24 cellular contexts compared by ENCODE assay signal in genomic region chr13:22939157-22939556, GRCh38.
DNase-seq lines count a peak whose midpoint lies in the region; ATAC-seq, FAIRE-seq and TF ChIP-seq lines count a peak whose summit lies in the region.
"Had no signal": no experiment of that assay in that cellular context is flagged by ENCODE, and none has a peak within 500 bp of the region (broad histone marks: within the 10 kb centered on the region; RNA-seq: fewer than 3 reads in every experiment).

No MANE protein-coding gene starts in this region.

- no peaks in the 10 kb centered on the region for H3K36me3 ChIP-seq in HepG2 (replicated peaks in 1 of 2; ENCODE audit: control insufficient read depth in 1 of 2, insufficient read depth in 2 of 2, low read length in 2 of 2)
- H3K36me3 ChIP-seq in right lobe of liver, result no peaks in the 10 kb centered on the region
- H3K36me3 ChIP-seq in kidney (ENCODE audit: control insufficient read depth in 1 of 2, insufficient read depth in 2 of 2, low read length in 2 of 2), result no peaks in the 10 kb centered on the region
- H3K36me3 ChIP-seq: BLaER1 treated with 17β-estradiol and CSF1 and Interleukin-3, amounts not matched to agents 10 nM and 100 nM had no signal

- FAIRE-seq in HepG2 (lab: Jason Lieb, UNC) (no peak), kidney (lab: Jason Lieb, UNC) (no peak)
- FAIRE-seq: A549, D721Med, GM12878, GM12892, GM18507 had no signal

- H3K27me3 ChIP-seq in HepG2 (ENCODE audit: control insufficient read depth in 1 of 2, insufficient read depth in 2 of 2, low read length in 2 of 2) (peaks cover 0 to 3% of the 10 kb centered on the region in 2 experiments; a peak in 2 of 5 replicates), right lobe of liver (no peaks in the 10 kb centered on the region)
- H3K27me3 ChIP-seq: BLaER1 treated with 17β-estradiol and CSF1 and Interleukin-3, amounts not matched to agents 10 nM and 100 nM had no signal

- intact Hi-C loops in HepG2 (cut with micrococcal nuclease; ENCODE audit: unreplicated experiment) (loop anchor here (10.0 kb wide), 1 partner anchor 1416 kb away; no protein-coding TSS in a partner anchor), right lobe of liver (cut with DNase I) (no loop called here), kidney (cut with DNase I) (no loop called here)

- no peaks in the 10 kb centered on the region for H3K9me3 ChIP-seq in HepG2 (ENCODE audit: low read length)
- H3K9me3 ChIP-seq in right lobe of liver, result no peaks in the 10 kb centered on the region
- H3K9me3 ChIP-seq in kidney (ENCODE audit: control insufficient read depth in 1 of 2, low read length in 2 of 2), result no peaks in the 10 kb centered on the region
- H3K9me3 ChIP-seq: A549 had no signal

- CTCF ChIA-PET in HepG2 (lab: Yijun Ruan, JAX; ENCODE audit: low intra/inter-chr PET ratio, low total read pairs), result no interaction called here

- no peak overlapping the region for H3K4me2 ChIP-seq in HepG2 (ENCODE audit: low read depth, low read length)
- H3K4me2 ChIP-seq: A549; BLaER1 treated with 17β-estradiol and CSF1 and Interleukin-3, amounts not matched to agents 10 nM and 100 nM had no signal

- H3K79me2 ChIP-seq in HepG2 (ENCODE audit: insufficient read depth, low read length), result no peaks in the 10 kb centered on the region

- ATAC-seq in HepG2 (no peak), right lobe of liver (no peak)
- ATAC-seq: A549; CD8-positive, alpha-beta T cell; GM12878 had no signal

- H3K27ac ChIP-seq in HepG2 (ENCODE audit: extremely low read length, insufficient read depth, low read length), result no peak overlapping the region
- no peak overlapping the region for H3K27ac ChIP-seq in right lobe of liver
- H3K27ac ChIP-seq in kidney (ENCODE audit: low read depth in 2 of 2, low read length in 2 of 2), result no peak overlapping the region
- H3K27ac ChIP-seq: 22Rv1; A549; BLaER1 treated with 17β-estradiol and CSF1 and Interleukin-3, amounts not matched to agents 10 nM and 100 nM; C4-2B had no signal

- TF ChIP-seq POLR2A in HepG2 (IDR thresholded peaks at IDR 0.05; ENCODE audit: insufficient read depth in 1 of 2, low read depth in 2 of 2, low read length in 2 of 2), result no peak
- TF ChIP-seq POLR2A in right lobe of liver (IDR thresholded peaks at IDR 0.05), result no peak

- no CpG with 5 or more reads among the region's 3 CpGs for WGBS in HepG2 (ENCODE audit: low lambda C conversion rate)
- WGBS in right lobe of liver (ENCODE audit: insufficient coverage, low coverage, low lambda C conversion rate, missing lambda C conversion rate), result no CpG with 5 or more reads among the region's 3 CpGs

- in situ Hi-C loops in HepG2 (cut with HindIII; ENCODE audit: extremely low pct_ligation_motif_present, low pct_unique_long_range_greater_than_20kb), result loop anchor here (10.0 kb wide), 1 partner anchor 1416 kb away; no protein-coding TSS in a partner anchor

- POLR2A ChIA-PET in HepG2 (lab: Yijun Ruan, JAX), result no interaction called here

- no peak for TF ChIP-seq RAD21 in HepG2 (CRISPR knock-in tag; IDR thresholded peaks at IDR 0.05)

- H2AFZ ChIP-seq in HepG2 (ENCODE audit: low read length), result no peak overlapping the region

- H3K9ac ChIP-seq in HepG2 (ENCODE audit: insufficient read depth, low read depth, low read length) (no peak overlapping the region), kidney (ENCODE audit: low read length in 2 of 2) (no peak overlapping the region)
- H3K9ac ChIP-seq: BLaER1 treated with 17β-estradiol and CSF1 and Interleukin-3, amounts not matched to agents 10 nM and 100 nM had no signal

- H3K4me1 ChIP-seq in HepG2 (ENCODE audit: insufficient read depth, low read length), result no peaks in the 10 kb centered on the region
- H3K4me1 ChIP-seq in right lobe of liver, result no peaks in the 10 kb centered on the region
- no peaks in the 10 kb centered on the region for H3K4me1 ChIP-seq in kidney (ENCODE audit: control insufficient read depth in 1 of 2, insufficient read depth in 1 of 2, low read depth in 1 of 2, low read length in 2 of 2)
- H3K4me1 ChIP-seq: A549; BLaER1 treated with 17β-estradiol and CSF1 and Interleukin-3, amounts not matched to agents 10 nM and 100 nM; Caco-2 had no signal

- no TSS peak for BruUV-seq in HepG2 (replicated peaks; lab: Mats Ljungman, UMichigan)

- TF ChIP-seq CTCF in HepG2 (CRISPR knock-in tag; IDR thresholded peaks at IDR 0.05) (no peak), right lobe of liver (IDR thresholded peaks at IDR 0.05) (no peak), kidney (IDR thresholded peaks at IDR 0.05; ENCODE audit: borderline replicate concordance, extremely low read depth, insufficient read depth) (no peak)

- DNase-seq in HepG2 (ENCODE audit: low spot score), result no peak
- DNase-seq in right lobe of liver, result no peak
- DNase-seq in kidney, result peak; percentile 56
- no peak for DNase-seq in NCI-H2196 treated with DMSO at 0.1 percent for 48 hours (lab: John Stamatoyannopoulos, UW; ENCODE audit: unreplicated experiment)
- no peak for DNase-seq in DMS 273 treated with DMSO at 0.1 percent for 48 hours (lab: John Stamatoyannopoulos, UW)
- DNase-seq: AML-193; Caco-2; Calu3; CD4-positive, alpha-beta T cell; CD8-positive, alpha-beta T cell; DMS153; DMS53; DMS79; DND-41; EL; GDM1 had no signal

- TF ChIP-seq EP300 in HepG2 (IDR thresholded peaks at IDR 0.05; ENCODE audit: low read depth in 2 of 2, low read length in 2 of 2) (no peak), HepG2 (CRISPR knock-in tag; IDR thresholded peaks at IDR 0.05; ENCODE audit: borderline replicate concordance) (no peak)

- H4K20me1 ChIP-seq in HepG2 (ENCODE audit: insufficient read depth, low read length), result no peaks in the 10 kb centered on the region
- H4K20me1 ChIP-seq: BLaER1 treated with 17β-estradiol and CSF1 and Interleukin-3, amounts not matched to agents 10 nM and 100 nM had no signal

- H3K4me3 ChIP-seq in HepG2 (replicated peaks in 1 of 3; ENCODE audit: insufficient read depth in 1 of 3, low read depth in 2 of 3, low read length in 3 of 3) (no peak overlapping the region), right lobe of liver (no peak overlapping the region), kidney (ENCODE audit: low read length in 2 of 2) (no peak overlapping the region)
- H3K4me3 ChIP-seq: A549; BLaER1 treated with 17β-estradiol and CSF1 and Interleukin-3, amounts not matched to agents 10 nM and 100 nM; GM12878 had no signal

TF ChIP-seq in HepG2, 621 proteins besides CTCF, POLR2A, EP300 and RAD21:
- TF ChIP-seq TAF15 (IDR thresholded peaks at IDR 0.05; ENCODE audit: low read depth, low read length, poor library complexity, severe bottlenecking) (no peak), CENPBD1 (CRISPR knock-in tag; IDR thresholded peaks at IDR 0.05; ENCODE audit: borderline replicate concordance, low read depth) (no peak), ZSCAN22 (CRISPR knock-in tag; IDR thresholded peaks at IDR 0.05) (peak; percentile 88; the same call in 1 of the 2 replicates), CHD4 (IDR thresholded peaks at IDR 0.05; ENCODE audit: borderline replicate concordance, low read length) (no peak), ATRX (CRISPR knock-in tag; IDR thresholded peaks at IDR 0.05; ENCODE audit: borderline replicate concordance) (no peak)
